In the genomic region with DNA sequence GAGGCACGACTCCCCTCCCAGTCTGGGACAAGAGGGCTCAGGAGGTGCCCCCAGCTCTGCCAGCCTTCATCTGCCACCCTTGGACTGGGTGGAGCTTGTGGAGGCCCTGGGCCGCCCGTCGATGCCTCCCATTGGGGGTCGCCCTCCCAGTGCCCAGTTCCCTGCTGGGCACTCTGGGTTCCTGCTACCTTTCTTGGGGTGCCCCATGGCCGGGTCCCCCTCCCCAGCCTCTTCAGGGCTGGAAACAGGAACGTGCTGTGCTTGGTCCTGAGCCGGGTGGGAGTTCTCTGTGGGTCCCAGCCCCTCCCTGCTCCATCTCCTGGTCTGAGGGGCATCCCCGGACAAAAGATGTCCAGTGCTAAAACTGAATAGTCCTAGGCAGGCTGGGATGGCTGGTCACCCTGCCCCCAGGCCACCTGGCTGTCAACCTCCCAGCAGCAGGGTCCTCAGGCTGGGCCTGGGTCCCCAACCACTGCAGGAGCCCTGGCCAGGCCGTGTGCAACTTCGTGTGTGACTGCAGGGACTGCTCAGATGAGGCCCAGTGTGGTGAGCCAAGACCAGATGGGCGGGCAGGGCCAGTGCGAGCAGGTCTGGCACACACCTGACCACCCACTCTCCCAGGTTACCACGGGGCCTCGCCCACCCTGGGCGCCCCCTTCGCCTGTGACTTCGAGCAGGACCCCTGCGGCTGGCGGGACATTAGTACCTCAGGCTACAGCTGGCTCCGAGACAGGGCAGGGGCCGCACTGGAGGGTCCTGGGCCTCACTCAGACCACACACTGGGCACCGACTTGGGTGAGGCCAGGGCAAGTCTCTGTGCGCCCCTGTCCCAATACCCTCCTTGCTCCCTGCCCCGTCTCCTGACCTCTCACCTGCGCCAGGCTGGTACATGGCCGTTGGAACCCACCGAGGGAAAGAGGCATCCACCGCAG, we compare ENCODE assay signal across 1 cellular context.
A peak's percentile ranks its signal among the peaks of the same experiment; 100 is the strongest.
TF ChIP-seq lines count a peak whose summit lies in the region.

No MANE protein-coding gene starts in this region.

TF ChIP-seq in K562, 482 proteins besides CTCF, POLR2A, EP300 and RAD21:
- TF ChIP-seq, protein P1, sequence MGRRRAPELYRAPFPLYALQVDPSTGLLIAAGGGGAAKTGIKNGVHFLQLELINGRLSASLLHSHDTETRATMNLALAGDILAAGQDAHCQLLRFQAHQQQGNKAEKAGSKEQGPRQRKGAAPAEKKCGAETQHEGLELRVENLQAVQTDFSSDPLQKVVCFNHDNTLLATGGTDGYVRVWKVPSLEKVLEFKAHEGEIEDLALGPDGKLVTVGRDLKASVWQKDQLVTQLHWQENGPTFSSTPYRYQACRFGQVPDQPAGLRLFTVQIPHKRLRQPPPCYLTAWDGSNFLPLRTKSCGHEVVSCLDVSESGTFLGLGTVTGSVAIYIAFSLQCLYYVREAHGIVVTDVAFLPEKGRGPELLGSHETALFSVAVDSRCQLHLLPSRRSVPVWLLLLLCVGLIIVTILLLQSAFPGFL (CRISPR knock-in tag; IDR thresholded peaks at IDR 0.05), result no peak
- no peak for TF ChIP-seq ADNP (tag; IDR thresholded peaks at IDR 0.05)
- no peak for TF ChIP-seq ELF1 (tag; IDR thresholded peaks at IDR 0.05)
- TF ChIP-seq HMGN3 (IDR thresholded peaks at IDR 0.05; ENCODE audit: borderline replicate concordance, extremely low read depth, insufficient read length, low read depth, low read length), result peak; percentile 31
- TF ChIP-seq, protein P2, sequence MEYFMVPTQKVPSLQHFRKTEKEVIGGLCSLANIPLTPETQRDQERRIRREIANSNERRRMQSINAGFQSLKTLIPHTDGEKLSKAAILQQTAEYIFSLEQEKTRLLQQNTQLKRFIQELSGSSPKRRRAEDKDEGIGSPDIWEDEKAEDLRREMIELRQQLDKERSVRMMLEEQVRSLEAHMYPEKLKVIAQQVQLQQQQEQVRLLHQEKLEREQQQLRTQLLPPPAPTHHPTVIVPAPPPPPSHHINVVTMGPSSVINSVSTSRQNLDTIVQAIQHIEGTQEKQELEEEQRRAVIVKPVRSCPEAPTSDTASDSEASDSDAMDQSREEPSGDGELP (CRISPR knock-in tag; IDR thresholded peaks at IDR 0.05; ENCODE audit: borderline replicate concordance), result 0 out of 2 replicates have a peak, but pooled peaks have one; percentile 25
- peak; percentile 54 for TF ChIP-seq POLR2G (IDR thresholded peaks at IDR 0.05; ENCODE audit: low read depth, low read length)
- TF ChIP-seq RBFOX2 (IDR thresholded peaks at IDR 0.05; ENCODE audit: low read depth, low read length), result peak; percentile 49
- no peak for TF ChIP-seq ZNF561 (CRISPR knock-in tag; conservative IDR thresholded peaks at IDR 0.05)
- TF ChIP-seq POLR2B (IDR thresholded peaks at IDR 0.05; ENCODE audit: low read depth, partially characterized antibody), result no peak
- no peak for TF ChIP-seq RBM14 (IDR thresholded peaks at IDR 0.05; ENCODE audit: borderline replicate concordance, insufficient read depth, low read depth, low read length)
- no peak for TF ChIP-seq TSC22D4 (tag; IDR thresholded peaks at IDR 0.05)
- TF ChIP-seq, protein P3, sequence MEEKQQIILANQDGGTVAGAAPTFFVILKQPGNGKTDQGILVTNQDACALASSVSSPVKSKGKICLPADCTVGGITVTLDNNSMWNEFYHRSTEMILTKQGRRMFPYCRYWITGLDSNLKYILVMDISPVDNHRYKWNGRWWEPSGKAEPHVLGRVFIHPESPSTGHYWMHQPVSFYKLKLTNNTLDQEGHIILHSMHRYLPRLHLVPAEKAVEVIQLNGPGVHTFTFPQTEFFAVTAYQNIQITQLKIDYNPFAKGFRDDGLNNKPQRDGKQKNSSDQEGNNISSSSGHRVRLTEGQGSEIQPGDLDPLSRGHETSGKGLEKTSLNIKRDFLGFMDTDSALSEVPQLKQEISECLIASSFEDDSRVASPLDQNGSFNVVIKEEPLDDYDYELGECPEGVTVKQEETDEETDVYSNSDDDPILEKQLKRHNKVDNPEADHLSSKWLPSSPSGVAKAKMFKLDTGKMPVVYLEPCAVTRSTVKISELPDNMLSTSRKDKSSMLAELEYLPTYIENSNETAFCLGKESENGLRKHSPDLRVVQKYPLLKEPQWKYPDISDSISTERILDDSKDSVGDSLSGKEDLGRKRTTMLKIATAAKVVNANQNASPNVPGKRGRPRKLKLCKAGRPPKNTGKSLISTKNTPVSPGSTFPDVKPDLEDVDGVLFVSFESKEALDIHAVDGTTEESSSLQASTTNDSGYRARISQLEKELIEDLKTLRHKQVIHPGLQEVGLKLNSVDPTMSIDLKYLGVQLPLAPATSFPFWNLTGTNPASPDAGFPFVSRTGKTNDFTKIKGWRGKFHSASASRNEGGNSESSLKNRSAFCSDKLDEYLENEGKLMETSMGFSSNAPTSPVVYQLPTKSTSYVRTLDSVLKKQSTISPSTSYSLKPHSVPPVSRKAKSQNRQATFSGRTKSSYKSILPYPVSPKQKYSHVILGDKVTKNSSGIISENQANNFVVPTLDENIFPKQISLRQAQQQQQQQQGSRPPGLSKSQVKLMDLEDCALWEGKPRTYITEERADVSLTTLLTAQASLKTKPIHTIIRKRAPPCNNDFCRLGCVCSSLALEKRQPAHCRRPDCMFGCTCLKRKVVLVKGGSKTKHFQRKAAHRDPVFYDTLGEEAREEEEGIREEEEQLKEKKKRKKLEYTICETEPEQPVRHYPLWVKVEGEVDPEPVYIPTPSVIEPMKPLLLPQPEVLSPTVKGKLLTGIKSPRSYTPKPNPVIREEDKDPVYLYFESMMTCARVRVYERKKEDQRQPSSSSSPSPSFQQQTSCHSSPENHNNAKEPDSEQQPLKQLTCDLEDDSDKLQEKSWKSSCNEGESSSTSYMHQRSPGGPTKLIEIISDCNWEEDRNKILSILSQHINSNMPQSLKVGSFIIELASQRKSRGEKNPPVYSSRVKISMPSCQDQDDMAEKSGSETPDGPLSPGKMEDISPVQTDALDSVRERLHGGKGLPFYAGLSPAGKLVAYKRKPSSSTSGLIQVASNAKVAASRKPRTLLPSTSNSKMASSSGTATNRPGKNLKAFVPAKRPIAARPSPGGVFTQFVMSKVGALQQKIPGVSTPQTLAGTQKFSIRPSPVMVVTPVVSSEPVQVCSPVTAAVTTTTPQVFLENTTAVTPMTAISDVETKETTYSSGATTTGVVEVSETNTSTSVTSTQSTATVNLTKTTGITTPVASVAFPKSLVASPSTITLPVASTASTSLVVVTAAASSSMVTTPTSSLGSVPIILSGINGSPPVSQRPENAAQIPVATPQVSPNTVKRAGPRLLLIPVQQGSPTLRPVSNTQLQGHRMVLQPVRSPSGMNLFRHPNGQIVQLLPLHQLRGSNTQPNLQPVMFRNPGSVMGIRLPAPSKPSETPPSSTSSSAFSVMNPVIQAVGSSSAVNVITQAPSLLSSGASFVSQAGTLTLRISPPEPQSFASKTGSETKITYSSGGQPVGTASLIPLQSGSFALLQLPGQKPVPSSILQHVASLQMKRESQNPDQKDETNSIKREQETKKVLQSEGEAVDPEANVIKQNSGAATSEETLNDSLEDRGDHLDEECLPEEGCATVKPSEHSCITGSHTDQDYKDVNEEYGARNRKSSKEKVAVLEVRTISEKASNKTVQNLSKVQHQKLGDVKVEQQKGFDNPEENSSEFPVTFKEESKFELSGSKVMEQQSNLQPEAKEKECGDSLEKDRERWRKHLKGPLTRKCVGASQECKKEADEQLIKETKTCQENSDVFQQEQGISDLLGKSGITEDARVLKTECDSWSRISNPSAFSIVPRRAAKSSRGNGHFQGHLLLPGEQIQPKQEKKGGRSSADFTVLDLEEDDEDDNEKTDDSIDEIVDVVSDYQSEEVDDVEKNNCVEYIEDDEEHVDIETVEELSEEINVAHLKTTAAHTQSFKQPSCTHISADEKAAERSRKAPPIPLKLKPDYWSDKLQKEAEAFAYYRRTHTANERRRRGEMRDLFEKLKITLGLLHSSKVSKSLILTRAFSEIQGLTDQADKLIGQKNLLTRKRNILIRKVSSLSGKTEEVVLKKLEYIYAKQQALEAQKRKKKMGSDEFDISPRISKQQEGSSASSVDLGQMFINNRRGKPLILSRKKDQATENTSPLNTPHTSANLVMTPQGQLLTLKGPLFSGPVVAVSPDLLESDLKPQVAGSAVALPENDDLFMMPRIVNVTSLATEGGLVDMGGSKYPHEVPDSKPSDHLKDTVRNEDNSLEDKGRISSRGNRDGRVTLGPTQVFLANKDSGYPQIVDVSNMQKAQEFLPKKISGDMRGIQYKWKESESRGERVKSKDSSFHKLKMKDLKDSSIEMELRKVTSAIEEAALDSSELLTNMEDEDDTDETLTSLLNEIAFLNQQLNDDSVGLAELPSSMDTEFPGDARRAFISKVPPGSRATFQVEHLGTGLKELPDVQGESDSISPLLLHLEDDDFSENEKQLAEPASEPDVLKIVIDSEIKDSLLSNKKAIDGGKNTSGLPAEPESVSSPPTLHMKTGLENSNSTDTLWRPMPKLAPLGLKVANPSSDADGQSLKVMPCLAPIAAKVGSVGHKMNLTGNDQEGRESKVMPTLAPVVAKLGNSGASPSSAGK (IDR thresholded peaks at IDR 0.05), result no peak
- no peak for TF ChIP-seq KLF16 (IDR thresholded peaks at IDR 0.05)
- no peak for TF ChIP-seq ZNF436 (CRISPR knock-in tag; IDR thresholded peaks at IDR 0.05)
